In the genomic region with DNA sequence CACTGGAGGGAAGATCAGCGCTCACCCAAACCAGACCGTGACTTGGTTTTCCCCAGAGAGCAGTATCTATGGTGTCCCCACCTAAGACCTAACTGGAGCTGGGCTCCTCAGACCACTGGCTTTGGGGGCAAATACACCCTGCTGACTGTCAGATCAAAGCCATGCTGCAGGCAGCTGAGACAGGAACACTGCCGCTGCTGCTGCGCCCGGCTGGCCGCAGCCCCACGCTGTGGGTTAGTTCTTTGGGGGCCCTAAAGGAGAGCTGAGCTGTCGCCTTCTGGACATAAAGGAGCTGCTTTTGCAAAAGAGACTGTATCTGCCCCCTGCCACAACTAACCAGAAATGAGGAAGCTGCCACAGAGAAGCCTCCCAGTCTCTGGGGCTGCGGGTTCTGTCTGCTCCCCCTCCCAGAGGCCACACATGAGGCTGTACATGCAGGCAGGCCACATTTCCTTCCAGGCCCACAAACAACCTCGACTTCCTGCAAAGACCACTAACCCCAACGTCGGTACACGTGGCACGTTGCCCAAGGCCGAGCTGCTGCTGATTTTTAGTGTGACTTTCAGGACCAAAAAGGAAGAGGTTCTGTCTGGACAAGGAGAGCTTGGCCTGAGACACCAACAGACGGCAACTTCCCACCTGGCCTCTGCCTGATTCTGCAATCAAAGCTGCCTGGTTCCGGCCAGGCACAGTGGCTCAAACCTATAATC, we compare ENCODE assay signal across 8 cellular contexts. TPM values are rescaled to one million over a fixed set of nuclear protein-coding genes. Genes with fewer than 3 reads are reported as not detected.
DNase-seq lines count a peak whose midpoint lies in the region; ATAC-seq and TF ChIP-seq lines count a peak whose summit lies in the region.

No MANE protein-coding gene starts in this region.

- 41% methylated on average over 17 of the region's 17 CpGs for WGBS in urinary bladder

- peak; percentile 87 for DNase-seq in GM13976 (ENCODE audit: low spot score)
- DNase-seq in SK-N-MC (ENCODE audit: low read depth, low spot score), result no peak
- DNase-seq in astrocyte of the hippocampus (ENCODE audit: low read depth, low spot score), result peak; percentile 37
- DNase-seq in NCI-H748 treated with DMSO at 0.1 percent for 48 hours (lab: John Stamatoyannopoulos, UW), result no peak
- no peak for DNase-seq in DMS53 treated with DMSO at 0.1 percent for 48 hours (lab: John Stamatoyannopoulos, UW; ENCODE audit: unreplicated experiment)

- no peaks in the 10 kb centered on the region for H3K9me3 ChIP-seq in SK-N-MC (ENCODE audit: low read depth, low read length)
- no peaks in the 10 kb centered on the region for H3K9me3 ChIP-seq in mucosa of rectum (ENCODE audit: control insufficient read depth in 2 of 2, low read length in 2 of 2)

- H3K27me3 ChIP-seq in mucosa of rectum (ENCODE audit: control insufficient read depth in 2 of 2, insufficient read depth in 2 of 2, low read length in 2 of 2), result no peaks in the 10 kb centered on the region

- H3K36me3 ChIP-seq in SK-N-MC (ENCODE audit: insufficient read depth, low read length) (no peaks in the 10 kb centered on the region), mucosa of rectum (ENCODE audit: control insufficient read depth in 2 of 2, insufficient read depth in 2 of 2, low read length in 2 of 2) (no peaks in the 10 kb centered on the region), urinary bladder (ENCODE audit: insufficient read depth) (no peaks in the 10 kb centered on the region)

- H3K4me1 ChIP-seq in mucosa of rectum (ENCODE audit: control insufficient read depth in 2 of 2, insufficient read depth in 2 of 2, low read length in 2 of 2) (peaks cover 7% of the 10 kb centered on the region in 2 donors), urinary bladder (ENCODE audit: insufficient read depth) (no peaks in the 10 kb centered on the region)

- peak overlapping the region; percentile 34; the same call in 1 of the 2 replicates for H3K4me3 ChIP-seq in SK-N-MC
- peak overlapping the region in 1 of 2 donors; percentile 37 for H3K4me3 ChIP-seq in mucosa of rectum (ENCODE audit: low read length in 2 of 2)
- no peak overlapping the region for H3K4me3 ChIP-seq in urinary bladder (ENCODE audit: low read depth, low read length)

- in situ Hi-C loops in GM13976 (cut with MboI; ENCODE audit: low sequenced_read_pairs, unreplicated experiment), result no loop called here

- ATAC-seq in HG02763 (IDR thresholded peaks at IDR 0.05; ENCODE audit: unreplicated experiment), result peak; percentile 65

- TF ChIP-seq CTCF in GM13976 (IDR thresholded peaks at IDR 0.05; ENCODE audit: borderline replicate concordance, control extremely low read depth, extremely low read depth, insufficient read depth, missing control alignments), result no peak

- H3K27ac ChIP-seq in SK-N-MC, result peak overlapping the region; percentile 64
- H3K27ac ChIP-seq in mucosa of rectum (ENCODE audit: low read depth in 2 of 2, low read length in 2 of 2), result peak overlapping the region; percentile 63 to 80
- H3K27ac ChIP-seq in urinary bladder (ENCODE audit: low read depth), result peak overlapping the region; percentile 77

- H3K9ac ChIP-seq in SK-N-MC (ENCODE audit: insufficient read length) (no peak overlapping the region), mucosa of rectum (ENCODE audit: low read depth in 1 of 2, low read length in 2 of 2) (no peak overlapping the region)

RNA-seq across cellular contexts. Expression of gene ABR, which starts 18.2 kb away (rescaled TPM):
- total RNA-seq in urinary bladder, result 37.1 TPM
- 53.9 TPM for polyA plus RNA-seq in urinary bladder

Comparison
In these comparisons a context has a peak if more than half of its experiments do, and no peak if none do; other contexts are left out.
1. DNase-seq: peak in GM13976 (single experiment) and astrocyte of the hippocampus (single experiment); none in SK-N-MC (single experiment), NCI-H748 treated with DMSO at 0.1 percent for 48 hours (single experiment) and DMS53 treated with DMSO at 0.1 percent for 48 hours (single experiment).
2. Peak in every context shown above with its lines, with median percentiles within 50 percentile points of each other: H3K27ac ChIP-seq.